Comparison of ENCODE assay signal across 8 cellular contexts in genomic region chr7:55073051-55073511, GRCh38. TPM values are rescaled to one million over a fixed set of nuclear protein-coding genes. Genes with fewer than 3 reads are reported as not detected.
DNase-seq lines count a peak whose midpoint lies in the region; ATAC-seq, FAIRE-seq and TF ChIP-seq lines count a peak whose summit lies in the region.

No MANE protein-coding gene starts in this region.

- TF ChIP-seq CTCF in liver (IDR thresholded peaks at IDR 0.05; ENCODE audit: low read depth, low read length, missing input control) (no peak), HepG2 (CRISPR knock-in tag; IDR thresholded peaks at IDR 0.05) (no peak), astrocyte (IDR thresholded peaks at IDR 0.05; ENCODE audit: insufficient read depth, low read depth, low read length) (no peak)

- H4K20me1 ChIP-seq in HepG2 (ENCODE audit: insufficient read depth, low read length) (no peaks in the 10 kb centered on the region), astrocyte (ENCODE audit: insufficient read depth, low read length) (no peaks in the 10 kb centered on the region)

- H3K9ac ChIP-seq in liver (ENCODE audit: low read depth in 1 of 2, low read length in 2 of 2) (no peak overlapping the region), HepG2 (ENCODE audit: insufficient read depth, low read depth, low read length) (no peak overlapping the region), astrocyte (ENCODE audit: low read length) (peak overlapping the region; percentile 80)

- peaks cover 4% of the 10 kb centered on the region for H3K36me3 Mint-ChIP-seq in astrocyte (ENCODE audit: low read depth, unreplicated experiment)
- no peaks in the 10 kb centered on the region for H3K36me3 Mint-ChIP-seq in stimulated activated naive B cell treated with anti-CD40 and anti-IgM and Interleukin-4, amounts not matched to agents 10 μg/mL and 1 μg/mL and 100 μg/mL, for 72 hours

- no peak overlapping the region for H3K4me3 Mint-ChIP-seq in astrocyte (ENCODE audit: unreplicated experiment)
- H3K4me3 Mint-ChIP-seq in stimulated activated naive B cell treated with anti-CD40 and anti-IgM and Interleukin-4, amounts not matched to agents 10 μg/mL and 1 μg/mL and 100 μg/mL, for 72 hours: no peak overlapping the region

- H3K27me3 ChIP-seq in liver (ENCODE audit: control insufficient read depth in 4 of 4, insufficient read depth in 4 of 4, low read length in 3 of 4) (no peaks in the 10 kb centered on the region), HepG2 (ENCODE audit: control insufficient read depth in 1 of 2, insufficient read depth in 2 of 2, low read length in 2 of 2) (no peaks in the 10 kb centered on the region), astrocyte (ENCODE audit: insufficient read depth, low read length) (no peaks in the 10 kb centered on the region)

- H3K27me3 Mint-ChIP-seq in astrocyte (ENCODE audit: low read depth, unreplicated experiment): no peaks in the 10 kb centered on the region
- peaks cover 30 to 34% of the 10 kb centered on the region in 2 donors for H3K27me3 Mint-ChIP-seq in stimulated activated naive B cell treated with anti-CD40 and anti-IgM and Interleukin-4, amounts not matched to agents 10 μg/mL and 1 μg/mL and 100 μg/mL, for 72 hours

- in situ Hi-C loops in HepG2 (cut with HindIII; ENCODE audit: extremely low pct_ligation_motif_present, low pct_unique_long_range_greater_than_20kb): no loop called here

- POLR2A ChIA-PET in HepG2 (lab: Yijun Ruan, JAX): no interaction called here

- CTCF ChIA-PET in HepG2 (lab: Yijun Ruan, JAX; ENCODE audit: low intra/inter-chr PET ratio, low total read pairs): no interaction called here

- H3K4me1 ChIP-seq in liver (ENCODE audit: control insufficient read depth in 4 of 4, insufficient read depth in 4 of 4, low read length in 3 of 4) (peaks cover 8 to 82% (median 56%) of the 10 kb centered on the region in 4 donors), HepG2 (ENCODE audit: insufficient read depth, low read length) (peaks cover 99% of the 10 kb centered on the region), astrocyte (ENCODE audit: insufficient read depth, low read length) (peaks cover 32% of the 10 kb centered on the region)

- H3K9me3 ChIP-seq in liver (ENCODE audit: control insufficient read depth in 4 of 4, low read length in 3 of 4) (no peaks in the 10 kb centered on the region), HepG2 (ENCODE audit: low read length) (no peaks in the 10 kb centered on the region), astrocyte (ENCODE audit: insufficient read depth, low read depth, low read length) (no peaks in the 10 kb centered on the region)

- TF ChIP-seq EP300 in HepG2 (IDR thresholded peaks at IDR 0.05; ENCODE audit: low read depth in 2 of 2, low read length in 2 of 2) (no peak), HepG2 (CRISPR knock-in tag; IDR thresholded peaks at IDR 0.05; ENCODE audit: borderline replicate concordance) (no peak)

- FAIRE-seq in HepG2 (lab: Jason Lieb, UNC) (no peak), astrocyte (lab: Jason Lieb, UNC) (peak; percentile 29), HTR-8/SVneo (lab: Jason Lieb, UNC) (no peak)

- WGBS in liver: 67% methylated on average over 4 of the region's 4 CpGs
- WGBS in HepG2 (ENCODE audit: low lambda C conversion rate): 89% methylated on average over 4 of the region's 4 CpGs

- H3K9me3 Mint-ChIP-seq in astrocyte (ENCODE audit: unreplicated experiment): no peaks in the 10 kb centered on the region
- peaks cover 0 to 5% of the 10 kb centered on the region in 2 donors for H3K9me3 Mint-ChIP-seq in stimulated activated naive B cell treated with anti-CD40 and anti-IgM and Interleukin-4, amounts not matched to agents 10 μg/mL and 1 μg/mL and 100 μg/mL, for 72 hours

- intact Hi-C loops in HepG2 (cut with micrococcal nuclease; ENCODE audit: unreplicated experiment): no loop called here

- no peak for TF ChIP-seq RAD21 in liver (IDR thresholded peaks at IDR 0.05)
- no peak for TF ChIP-seq RAD21 in HepG2 (CRISPR knock-in tag; IDR thresholded peaks at IDR 0.05)

- H3K79me2 ChIP-seq in HepG2 (ENCODE audit: insufficient read depth, low read length) (no peaks in the 10 kb centered on the region), astrocyte (ENCODE audit: insufficient read depth, low read length) (peaks cover 75% of the 10 kb centered on the region)

- H3K4me2 ChIP-seq in HepG2 (ENCODE audit: low read depth, low read length) (no peak overlapping the region), astrocyte (ENCODE audit: low read length) (peak overlapping the region; percentile 82)

- DNase-seq in HepG2 (ENCODE audit: low spot score) (no peak), astrocyte (ENCODE audit: low read depth) (peak; percentile 77), HTR-8/SVneo (ENCODE audit: insufficient read length, low spot score) (no peak), NCI-H1930 (lab: John Stamatoyannopoulos, UW) (no peak), Ammon's horn (ENCODE audit: low spot score) (no peak)
- DNase-seq in stimulated activated naive B cell treated with anti-CD40 and anti-IgM and Interleukin-4, amounts not matched to agents 10 μg/mL and 1 μg/mL and 100 μg/mL, for 72 hours: peak; percentile 54

- H3K4me3 ChIP-seq in liver (ENCODE audit: low read depth in 1 of 3, low read length in 3 of 3): no peak overlapping the region
- H3K4me3 ChIP-seq in HepG2 (replicated peaks in 1 of 3; ENCODE audit: insufficient read depth in 1 of 3, low read depth in 2 of 3, low read length in 3 of 3): no peak overlapping the region
- no peak overlapping the region for H3K4me3 ChIP-seq in astrocyte (ENCODE audit: insufficient read depth, low read depth, low read length)

- ATAC-seq in HepG2 (no peak), HG03039 (IDR thresholded peaks at IDR 0.05; ENCODE audit: unreplicated experiment) (peak; percentile 55)
- peak; percentile 93 to 94 for ATAC-seq in stimulated activated naive B cell treated with anti-CD40 and anti-IgM and Interleukin-4, amounts not matched to agents 10 μg/mL and 1 μg/mL and 100 μg/mL, for 72 hours (replicated peaks)

- H3K27ac ChIP-seq in liver (ENCODE audit: low read depth in 1 of 2, low read length in 2 of 2): peak overlapping the region; percentile 5 to 73
- no peak overlapping the region for H3K27ac ChIP-seq in HepG2 (ENCODE audit: extremely low read length, insufficient read depth, low read length)
- H3K27ac ChIP-seq in astrocyte (ENCODE audit: low read depth, low read length): peak overlapping the region; percentile 97

- peak overlapping the region; percentile 43 for H3K27ac Mint-ChIP-seq in astrocyte (ENCODE audit: unreplicated experiment)
- no peak overlapping the region for H3K27ac Mint-ChIP-seq in stimulated activated naive B cell treated with anti-CD40 and anti-IgM and Interleukin-4, amounts not matched to agents 10 μg/mL and 1 μg/mL and 100 μg/mL, for 72 hours

- no peak for TF ChIP-seq POLR2A in HepG2 (IDR thresholded peaks at IDR 0.05; ENCODE audit: insufficient read depth in 1 of 2, low read depth in 2 of 2, low read length in 2 of 2)

- no TSS peak for BruUV-seq in HepG2 (replicated peaks; lab: Mats Ljungman, UMichigan)

- H3K36me3 ChIP-seq in liver (ENCODE audit: control insufficient read depth in 4 of 4, insufficient read depth in 3 of 4, low read depth in 1 of 4, low read length in 3 of 4) (no peaks in the 10 kb centered on the region), HepG2 (replicated peaks in 1 of 2; ENCODE audit: control insufficient read depth in 1 of 2, insufficient read depth in 2 of 2, low read length in 2 of 2) (no peaks in the 10 kb centered on the region), astrocyte (ENCODE audit: insufficient read depth, low read length) (peaks cover 2% of the 10 kb centered on the region)

- H2AFZ ChIP-seq in HepG2 (ENCODE audit: low read length) (no peak overlapping the region), astrocyte (ENCODE audit: low read depth, low read length) (no peak overlapping the region)

- peaks cover 38% of the 10 kb centered on the region for H3K4me1 Mint-ChIP-seq in astrocyte (ENCODE audit: low read depth, unreplicated experiment)
- H3K4me1 Mint-ChIP-seq in stimulated activated naive B cell treated with anti-CD40 and anti-IgM and Interleukin-4, amounts not matched to agents 10 μg/mL and 1 μg/mL and 100 μg/mL, for 72 hours: peaks cover 10 to 15% of the 10 kb centered on the region in 2 donors

TF ChIP-seq in liver, 16 proteins besides CTCF, POLR2A, EP300 and RAD21 (continues in another document):
- TF ChIP-seq JUND (IDR thresholded peaks at IDR 0.05) (no peak), NR2F2 (IDR thresholded peaks at IDR 0.05) (no peak), HNF4A (conservative IDR thresholded peaks at IDR 0.05) (no peak), FOXA1 (IDR thresholded peaks at IDR 0.05) (no peak)

TF ChIP-seq in HepG2, 621 proteins besides CTCF, POLR2A, EP300 and RAD21 (continues in another document):
- TF ChIP-seq ZNF138 (CRISPR knock-in tag; IDR thresholded peaks at IDR 0.05; ENCODE audit: low read depth): no peak
- TF ChIP-seq ZNF329 (CRISPR knock-in tag; IDR thresholded peaks at IDR 0.05; ENCODE audit: low read depth): no peak
- no peak for TF ChIP-seq ZNF567 (CRISPR knock-in tag; IDR thresholded peaks at IDR 0.05; ENCODE audit: borderline replicate concordance)
- no peak for TF ChIP-seq ZC3H4 (CRISPR knock-in tag; IDR thresholded peaks at IDR 0.05; ENCODE audit: borderline replicate concordance)

RNA-seq across cellular contexts. Expression of gene EGFR, which starts 54.3 kb away (rescaled TPM):
- total RNA-seq in liver: 10 to 100 TPM; 31.8 to 37.0 TPM
- 10 to 100 TPM; 22.6 to 23.6 TPM for polyA plus RNA-seq in liver
- 7.0 TPM in 2 replicates for total RNA-seq in HepG2 (2016; rRNA removed; fragmentation: Illumina TruSeq; extraction: Trizol)
- total RNA-seq in HepG2 (2016; cell fraction: cytosol; rRNA removed; fragmentation: Illumina TruSeq; extraction: Trizol; ENCODE audit: low read depth): 1.3 and 1.9 TPM in 2 replicates
- total RNA-seq in HepG2 (2016; cell fraction: insoluble cytoplasmic fraction; rRNA removed; fragmentation: Illumina TruSeq; extraction: Trizol): 5.7 and 7.1 TPM in 2 replicates
- total RNA-seq in HepG2 (2016; cell fraction: membrane; rRNA removed; fragmentation: Illumina TruSeq; extraction: Trizol): 3.8 and 3.9 TPM in 2 replicates
- 18.3 and 21.6 TPM in 2 replicates for total RNA-seq in HepG2 (2016; cell fraction: nucleus; rRNA removed; fragmentation: Illumina TruSeq; extraction: Trizol)
- polyA plus RNA-seq in HepG2 (2011; rRNA removed): 7.9 and 10.0 TPM in 2 replicates
- 5.7 and 6.5 TPM in 2 replicates for polyA plus RNA-seq in HepG2 (2011; cell fraction: cytosol; rRNA removed)
- 15.6 and 16.1 TPM in 2 replicates for polyA plus RNA-seq in HepG2 (2011; cell fraction: nucleus; rRNA removed)
- 12.3 and 19.1 TPM in 2 replicates for polyA plus RNA-seq in HepG2 (2012)
- polyA plus RNA-seq in HepG2 (2016; cell fraction: cytosol; fragmentation: Illumina TruSeq; extraction: Trizol; ENCODE audit: low read depth): 0.76 and 0.86 TPM in 2 replicates
- polyA plus RNA-seq in HepG2 (2016; cell fraction: insoluble cytoplasmic fraction; fragmentation: Illumina TruSeq; extraction: Trizol; ENCODE audit: low read depth): 4.0 and 4.9 TPM in 2 replicates
- polyA plus RNA-seq in HepG2 (2016; cell fraction: membrane; fragmentation: Illumina TruSeq; extraction: Trizol; ENCODE audit: low read depth): 1.4 and 1.9 TPM in 2 replicates
- 17.3 and 18.5 TPM in 2 replicates for polyA plus RNA-seq in HepG2 (2016; cell fraction: nucleus; fragmentation: Illumina TruSeq; extraction: Trizol; ENCODE audit: insufficient read depth, low read depth)
- polyA minus RNA-seq in HepG2 (2011; rRNA and poly(A)+ RNA removed; ENCODE audit: low replicate concordance): 21.0 and 51.4 TPM in 2 replicates
- polyA minus RNA-seq in HepG2 (2011; cell fraction: cytosol; rRNA and poly(A)+ RNA removed): 9.3 and 14.3 TPM in 2 replicates
- polyA minus RNA-seq in HepG2 (2011; cell fraction: nucleus; rRNA and poly(A)+ RNA removed): 25.0 and 26.9 TPM in 2 replicates
- total RNA-seq in astrocyte: 22.0 and 27.3 TPM in 2 replicates

Comparison
In these comparisons a context has a peak if more than half of its experiments do, and no peak if none do; other contexts are left out.
1. DNase-seq: peak in astrocyte (single experiment) and stimulated activated naive B cell treated with anti-CD40 and anti-IgM and Interleukin-4, amounts not matched to agents 10 μg/mL and 1 μg/mL and 100 μg/mL, for 72 hours (single experiment); none in HepG2 (single experiment), HTR-8/SVneo (single experiment), NCI-H1930 (0 of 2) and Ammon's horn (single experiment).